5 cellular contexts compared by ENCODE assay signal in the genomic region with DNA sequence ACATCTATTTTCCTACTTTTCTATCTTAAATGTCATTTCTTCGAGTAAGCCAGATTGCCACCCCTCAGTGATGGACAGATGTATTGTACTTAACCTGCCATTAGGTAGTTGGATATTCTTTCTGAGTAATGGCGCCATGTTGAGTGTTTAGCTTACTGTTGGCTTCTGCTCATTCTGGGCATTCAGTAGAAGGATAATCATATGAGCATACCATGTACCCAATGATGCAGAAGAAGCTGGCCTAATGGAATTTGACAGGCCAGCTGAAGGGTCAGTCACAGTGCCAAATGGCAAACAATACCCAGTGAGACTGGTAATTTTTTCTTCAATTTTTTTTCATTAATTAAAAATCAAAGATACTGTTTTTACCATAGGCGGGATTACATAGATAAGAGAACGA.
"Had no signal": no experiment of that assay in that cellular context is flagged by ENCODE, and none has a peak within 500 bp of the region (broad histone marks: within the 10 kb centered on the region; RNA-seq: fewer than 3 reads in every experiment).

No MANE protein-coding gene starts in this region.

- H3K4me3 ChIP-seq: GM23338 had no signal

- DNase-seq: H9, HCEC 1CT, IMR-90, KBM-7 had no signal

- H2AFZ ChIP-seq: GM23338 had no signal

- ATAC-seq: GM23338 had no signal
